2 cellular contexts compared by ENCODE assay signal in genomic region chr6:167877994-167878779, GRCh38.
TF ChIP-seq lines count a peak whose summit lies in the region.

No MANE protein-coding gene starts in this region.

TF ChIP-seq in GM23338, 12 proteins besides CTCF, POLR2A, EP300 and RAD21 (continued from another document):
- no peak for TF ChIP-seq ZNF462 (CRISPR knock-in tag; IDR thresholded peaks at IDR 0.05)
- no peak for TF ChIP-seq JUNB (IDR thresholded peaks at IDR 0.05; ENCODE audit: unreplicated experiment)
- TF ChIP-seq NANOG (IDR thresholded peaks at IDR 0.05; ENCODE audit: borderline replicate concordance): no peak
- no peak for TF ChIP-seq POLR2AphosphoS5 (IDR thresholded peaks at IDR 0.05; ENCODE audit: low read depth)
- TF ChIP-seq CREB1 (CRISPR knock-in tag; IDR thresholded peaks at IDR 0.05; ENCODE audit: low read depth): no peak
- no peak for TF ChIP-seq REST (IDR thresholded peaks at IDR 0.05; ENCODE audit: unreplicated experiment)
- TF ChIP-seq ZNF331 (CRISPR knock-in tag; IDR thresholded peaks at IDR 0.05; ENCODE audit: low read depth): no peak
- TF ChIP-seq EZH2phosphoT487 (IDR thresholded peaks at IDR 0.05; ENCODE audit: unreplicated experiment): no peak
- TF ChIP-seq ETS1 (IDR thresholded peaks at IDR 0.05): no peak

TF ChIP-seq in WTC11, 78 proteins besides CTCF, POLR2A, EP300 and RAD21 (continued from another document):
- TF ChIP-seq STAT6 (CRISPR knock-in tag; conservative IDR thresholded peaks at IDR 0.05; ENCODE audit: low read depth) (no peak), IRF1 (CRISPR knock-in tag; IDR thresholded peaks at IDR 0.05) (no peak), MAX (CRISPR knock-in tag; IDR thresholded peaks at IDR 0.05) (no peak), SMAD4 (CRISPR knock-in tag; IDR thresholded peaks at IDR 0.05) (no peak), NFYB (CRISPR knock-in tag; conservative IDR thresholded peaks at IDR 0.05; ENCODE audit: low read depth) (no peak)
